Comparison of ENCODE assay signal across 1 cellular context in genomic region chr10:53836638-53837037, GRCh38.
TF ChIP-seq lines count a peak whose summit lies in the region.

No MANE protein-coding gene starts in this region.

TF ChIP-seq in SK-N-SH, 30 proteins besides CTCF, POLR2A, EP300 and RAD21:
- TF ChIP-seq REST (IDR thresholded peaks at IDR 0.05; ENCODE audit: low read depth, low read length) (no peak), SIN3A (IDR thresholded peaks at IDR 0.05; ENCODE audit: borderline replicate concordance, low read depth, low read length) (no peak), RCOR1 (IDR thresholded peaks at IDR 0.05; ENCODE audit: low read length) (peak; percentile 86), SMC3 (IDR thresholded peaks at IDR 0.05; ENCODE audit: low read depth, low read length) (no peak), FOXJ3 (CRISPR knock-in tag; IDR thresholded peaks at IDR 0.05) (0 out of 2 replicates have a peak, but pooled peaks have one; percentile 43), FOSL2 (IDR thresholded peaks at IDR 0.05; ENCODE audit: borderline replicate concordance, low read depth) (no peak), EZH2phosphoT487 (IDR thresholded peaks at IDR 0.05; ENCODE audit: borderline replicate concordance, low read depth) (no peak), YY1 (IDR thresholded peaks at IDR 0.05; ENCODE audit: low read depth) (no peak), CHD2 (IDR thresholded peaks at IDR 0.05; ENCODE audit: low read length, partially characterized antibody) (peak; percentile 37), GATA2 (CRISPR knock-in tag; IDR thresholded peaks at IDR 0.05) (peak; percentile 78), MXI1 (IDR thresholded peaks at IDR 0.05; ENCODE audit: low read depth, low read length) (peak; percentile 32; the same call in 1 of the 2 replicates)
- TF ChIP-seq, protein P1, sequence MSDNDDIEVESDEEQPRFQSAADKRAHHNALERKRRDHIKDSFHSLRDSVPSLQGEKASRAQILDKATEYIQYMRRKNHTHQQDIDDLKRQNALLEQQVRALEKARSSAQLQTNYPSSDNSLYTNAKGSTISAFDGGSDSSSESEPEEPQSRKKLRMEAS (IDR thresholded peaks at IDR 0.05; ENCODE audit: low read depth) = no peak
- TF ChIP-seq, protein P2, sequence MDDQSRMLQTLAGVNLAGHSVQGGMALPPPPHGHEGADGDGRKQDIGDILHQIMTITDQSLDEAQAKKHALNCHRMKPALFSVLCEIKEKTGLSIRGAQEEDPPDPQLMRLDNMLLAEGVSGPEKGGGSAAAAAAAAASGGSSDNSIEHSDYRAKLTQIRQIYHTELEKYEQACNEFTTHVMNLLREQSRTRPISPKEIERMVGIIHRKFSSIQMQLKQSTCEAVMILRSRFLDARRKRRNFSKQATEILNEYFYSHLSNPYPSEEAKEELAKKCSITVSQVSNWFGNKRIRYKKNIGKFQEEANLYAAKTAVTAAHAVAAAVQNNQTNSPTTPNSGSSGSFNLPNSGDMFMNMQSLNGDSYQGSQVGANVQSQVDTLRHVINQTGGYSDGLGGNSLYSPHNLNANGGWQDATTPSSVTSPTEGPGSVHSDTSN (IDR thresholded peaks at IDR 0.05) = no peak
TF ChIP-seq in SK-N-SH: peak in this region for 5.
